17 cellular contexts compared by ENCODE assay signal in the genomic region with DNA sequence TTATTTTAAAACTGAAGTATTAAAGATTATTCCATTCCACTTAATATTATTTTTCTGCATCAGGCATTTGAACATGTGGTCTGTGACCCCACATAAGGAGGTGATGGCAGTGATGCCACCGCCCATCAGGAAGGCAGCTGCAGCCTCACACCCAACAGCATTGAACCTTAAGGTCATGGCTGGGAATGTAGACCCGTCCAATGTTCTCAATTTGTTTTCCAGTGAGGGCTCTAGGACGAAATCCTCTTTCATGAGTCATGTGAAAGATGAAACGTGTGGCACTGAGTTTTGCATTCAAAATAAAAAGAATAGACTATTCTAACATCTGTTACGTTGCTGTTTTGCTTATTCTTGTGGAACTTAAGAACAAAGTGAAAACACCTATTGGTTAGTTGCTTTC.
DNase-seq lines count a peak whose midpoint lies in the region; ATAC-seq and TF ChIP-seq lines count a peak whose summit lies in the region.
"Had no signal": no experiment of that assay in that cellular context is flagged by ENCODE, and none has a peak within 500 bp of the region (broad histone marks: within the 10 kb centered on the region; RNA-seq: fewer than 3 reads in every experiment).

No MANE protein-coding gene starts in this region.

- no peak overlapping the region for H3K27ac Mint-ChIP-seq in GM23338
- no peak overlapping the region for H3K27ac Mint-ChIP-seq in activated naive CD8-positive, alpha-beta T cell treated with anti-CD3 and anti-CD28 coated beads for 36 hours
- H3K27ac Mint-ChIP-seq in activated naive CD8-positive, alpha-beta T cell treated with anti-CD3 and anti-CD28 coated beads, Interleukin-2, amount 50 U/mL, for 24 hours, result no peak overlapping the region
- H3K27ac Mint-ChIP-seq: B cell; CD4-positive, alpha-beta T cell had no signal

- no peak overlapping the region for H3K4me2 ChIP-seq in GM23338
- H3K4me2 ChIP-seq: KMS-11 had no signal

- no peaks in the 10 kb centered on the region for H3K27me3 ChIP-seq in GM23338 (ENCODE audit: insufficient read depth)

- no peaks in the 10 kb centered on the region for H3K27me3 Mint-ChIP-seq in GM23338 (ENCODE audit: insufficient read depth, low read depth, poor library complexity)
- H3K27me3 Mint-ChIP-seq in activated naive CD8-positive, alpha-beta T cell treated with anti-CD3 and anti-CD28 coated beads for 36 hours, result peaks cover 34% of the 10 kb centered on the region
- H3K27me3 Mint-ChIP-seq in activated naive CD8-positive, alpha-beta T cell treated with anti-CD3 and anti-CD28 coated beads, Interleukin-2, amount 50 U/mL, for 24 hours, result peaks cover 27% of the 10 kb centered on the region

- H3K4me1 Mint-ChIP-seq in GM23338, result peaks cover 10% of the 10 kb centered on the region
- no peaks in the 10 kb centered on the region for H3K4me1 Mint-ChIP-seq in activated naive CD8-positive, alpha-beta T cell treated with anti-CD3 and anti-CD28 coated beads for 36 hours
- no peaks in the 10 kb centered on the region for H3K4me1 Mint-ChIP-seq in activated naive CD8-positive, alpha-beta T cell treated with anti-CD3 and anti-CD28 coated beads, Interleukin-2, amount 50 U/mL, for 24 hours
- H3K4me1 Mint-ChIP-seq: B cell had no signal

- in situ Hi-C loops in astrocyte of the spinal cord (cut with HindIII; ENCODE audit: low sequenced_read_pairs), result no loop called here

- H3K36me3 Mint-ChIP-seq in GM23338 (ENCODE audit: low read depth), result no peaks in the 10 kb centered on the region
- no peaks in the 10 kb centered on the region for H3K36me3 Mint-ChIP-seq in activated naive CD8-positive, alpha-beta T cell treated with anti-CD3 and anti-CD28 coated beads for 36 hours
- no peaks in the 10 kb centered on the region for H3K36me3 Mint-ChIP-seq in activated naive CD8-positive, alpha-beta T cell treated with anti-CD3 and anti-CD28 coated beads, Interleukin-2, amount 50 U/mL, for 24 hours (ENCODE audit: low read depth)

- no peak overlapping the region for H3K27ac ChIP-seq in GM23338 (ENCODE audit: low read depth)
- H3K27ac ChIP-seq: KMS-11 had no signal

- peaks cover 14% of the 10 kb centered on the region; the same call in 1 of the 2 replicates for H3K9me2 ChIP-seq in GM23338 (ENCODE audit: insufficient read depth)

- ATAC-seq in GM23338, result no peak
- ATAC-seq in activated naive CD8-positive, alpha-beta T cell treated with anti-CD3 and anti-CD28 coated beads, Interleukin-2, amount 50 U/mL, for 24 hours, result no peak
- ATAC-seq in GM18861 (IDR thresholded peaks at IDR 0.05; ENCODE audit: unreplicated experiment), result no peak

- no peaks in the 10 kb centered on the region; the same call in 1 of the 2 replicates for H3K4me1 ChIP-seq in GM23338 (ENCODE audit: insufficient read depth)

- H3K4me3 Mint-ChIP-seq in GM23338, result no peak overlapping the region
- H3K4me3 Mint-ChIP-seq in activated naive CD8-positive, alpha-beta T cell treated with anti-CD3 and anti-CD28 coated beads for 36 hours, result no peak overlapping the region
- H3K4me3 Mint-ChIP-seq in activated naive CD8-positive, alpha-beta T cell treated with anti-CD3 and anti-CD28 coated beads, Interleukin-2, amount 50 U/mL, for 24 hours, result no peak overlapping the region
- H3K4me3 Mint-ChIP-seq: B cell; CD4-positive, alpha-beta T cell had no signal

- H2AFZ ChIP-seq in GM23338, result peak overlapping the region; percentile 5; the same call in 1 of the 2 replicates

- no peaks in the 10 kb centered on the region for H3F3A ChIP-seq in GM23338 (replicated peaks; ENCODE audit: low read depth)

- H3K79me2 ChIP-seq in GM23338 (replicated peaks; ENCODE audit: insufficient read depth), result no peaks in the 10 kb centered on the region

- TF ChIP-seq CTCF in GM23338 (conservative IDR thresholded peaks at IDR 0.05; ENCODE audit: low read depth in 2 of 2), result no peak
- TF ChIP-seq CTCF in astrocyte of the spinal cord (IDR thresholded peaks at IDR 0.05; ENCODE audit: low read depth, low read length), result no peak

- no peak for DNase-seq in GM23338 (ENCODE audit: low spot score)
- DNase-seq in astrocyte of the spinal cord (ENCODE audit: low read depth, low spot score), result peak; percentile 47
- DNase-seq in fibroblast of the conjunctiva (ENCODE audit: low read depth), result peak; percentile 26
- peak; percentile 62 for DNase-seq in smooth muscle cell of the brain vasculature (ENCODE audit: low read depth, low spot score)
- DNase-seq in activated naive CD8-positive, alpha-beta T cell treated with anti-CD3 and anti-CD28 coated beads for 36 hours, result no peak
- no peak for DNase-seq in activated naive CD8-positive, alpha-beta T cell treated with anti-CD3 and anti-CD28 coated beads, Interleukin-2, amount 50 U/mL, for 24 hours
- DNase-seq: Calu3; CD4-positive, alpha-beta T cell; DMS79 treated with DMSO at 0.1 percent for 48 hours; GDM1; MM.1S; NCI-H2081; NCI-H510A treated with DMSO at 0.1 percent for 48 hours; SIG-M5 had no signal

- H3K4me3 ChIP-seq in GM23338 (no peak overlapping the region), astrocyte of the spinal cord (ENCODE audit: low read depth, low read length) (no peak overlapping the region)

- no peaks in the 10 kb centered on the region for H4K20me1 ChIP-seq in GM23338 (replicated peaks; ENCODE audit: insufficient read depth)

- no peaks in the 10 kb centered on the region for H3K9me3 Mint-ChIP-seq in GM23338
- H3K9me3 Mint-ChIP-seq in activated naive CD8-positive, alpha-beta T cell treated with anti-CD3 and anti-CD28 coated beads for 36 hours, result no peaks in the 10 kb centered on the region
- no peaks in the 10 kb centered on the region for H3K9me3 Mint-ChIP-seq in activated naive CD8-positive, alpha-beta T cell treated with anti-CD3 and anti-CD28 coated beads, Interleukin-2, amount 50 U/mL, for 24 hours
- H3K9me3 Mint-ChIP-seq: CD4-positive, alpha-beta T cell had no signal

- no peaks in the 10 kb centered on the region for H3K36me3 ChIP-seq in GM23338 (ENCODE audit: insufficient read depth)

TF ChIP-seq in GM23338, 12 proteins besides CTCF, POLR2A, EP300 and RAD21 (continues in another document):
- TF ChIP-seq JUNB (IDR thresholded peaks at IDR 0.05; ENCODE audit: unreplicated experiment), result no peak
- no peak for TF ChIP-seq CREB1 (CRISPR knock-in tag; IDR thresholded peaks at IDR 0.05; ENCODE audit: low read depth)
- no peak for TF ChIP-seq POLR2AphosphoS5 (IDR thresholded peaks at IDR 0.05; ENCODE audit: low read depth)
- no peak for TF ChIP-seq EZH2 (IDR thresholded peaks at IDR 0.05; ENCODE audit: low read depth, unreplicated experiment)
- no peak for TF ChIP-seq ZNF331 (CRISPR knock-in tag; IDR thresholded peaks at IDR 0.05; ENCODE audit: low read depth)
- TF ChIP-seq ZNF114 (CRISPR knock-in tag; IDR thresholded peaks at IDR 0.05), result no peak
- no peak for TF ChIP-seq ZNF462 (CRISPR knock-in tag; IDR thresholded peaks at IDR 0.05)

Comparison
In these comparisons a context has a peak if more than half of its experiments do, and no peak if none do; other contexts are left out.
1. DNase-seq: peak in astrocyte of the spinal cord (single experiment), fibroblast of the conjunctiva (single experiment) and smooth muscle cell of the brain vasculature (single experiment); none in GM23338 (single experiment), activated naive CD8-positive, alpha-beta T cell treated with anti-CD3 and anti-CD28 coated beads for 36 hours (single experiment) and activated naive CD8-positive, alpha-beta T cell treated with anti-CD3 and anti-CD28 coated beads, Interleukin-2, amount 50 U/mL, for 24 hours (single experiment).